Comparison of ENCODE assay signal across 2 cellular contexts in the genomic region with DNA sequence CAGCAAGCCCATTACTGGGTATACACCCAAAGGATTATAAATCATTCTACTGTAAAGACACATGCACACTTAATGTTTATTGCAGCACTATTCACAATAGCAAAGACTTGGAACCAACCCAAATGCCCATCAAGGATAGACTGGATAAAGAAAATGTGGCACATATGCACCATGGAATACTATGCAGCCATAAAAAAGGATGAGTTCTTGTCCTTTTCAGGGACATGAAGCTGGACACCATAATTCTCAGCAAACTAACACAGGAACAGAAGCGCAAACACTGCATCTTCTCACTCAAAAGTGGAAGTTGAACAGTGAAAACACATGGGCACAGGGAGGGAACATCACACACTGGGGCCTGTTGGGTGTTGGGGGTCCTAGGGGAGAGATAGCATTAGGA.
A peak's percentile ranks its signal among the peaks of the same experiment; 100 is the strongest.
DNase-seq lines count a peak whose midpoint lies in the region; ATAC-seq, FAIRE-seq and TF ChIP-seq lines count a peak whose summit lies in the region.
"Not testable (repeated sequence)": the region's sequence is repeated elsewhere in the genome, so short reads cannot be mapped to it uniquely, and the experiment has no call there.

No MANE protein-coding gene starts in this region.

- H3K9ac ChIP-seq in K562 (ENCODE audit: insufficient read depth in 1 of 2, low read depth in 2 of 2, low read length in 2 of 2), result not testable (repeated sequence)

- not testable (repeated sequence) for DNase-seq in K562 (ENCODE audit: extremely low read depth in 1 of 4, low spot score in 3 of 4)

- not testable (repeated sequence) for H3K9me3 ChIP-seq in HEK293 (ENCODE audit: control insufficient read depth, insufficient read depth, low read depth, low read length); K562 (replicated peaks; ENCODE audit: control insufficient read depth, insufficient read depth, low read depth, low read length)

- CTCF ChIA-PET in HEK293 (lab: Yijun Ruan, JAX); K562 (lab: Yijun Ruan, JAX; ENCODE audit: low intra/inter-chr PET ratio): not testable (repeated sequence)

- TF ChIP-seq EP300 in K562 (IDR thresholded peaks at IDR 0.05; ENCODE audit: low read length), result not testable (repeated sequence)

- intact Hi-C loops in K562 (cut with micrococcal nuclease), result not testable (repeated sequence)

- not testable (repeated sequence) for FAIRE-seq in K562 (lab: Jason Lieb, UNC)

- ATAC-seq in K562, result not testable (repeated sequence)

- H3K36me3 ChIP-seq in HEK293 (ENCODE audit: control insufficient read depth in 2 of 2, insufficient read depth in 1 of 2, low read length in 2 of 2); K562 (ENCODE audit: control insufficient read depth, insufficient read depth, low read length): not testable (repeated sequence)

- H3K4me2 ChIP-seq in K562 (ENCODE audit: insufficient read depth, low read length), result not testable (repeated sequence)

- not testable (repeated sequence) for H2AFZ ChIP-seq in K562 (ENCODE audit: low read depth, low read length)

- TF ChIP-seq POLR2A in K562 (conservative IDR thresholded peaks at IDR 0.05), result not testable (repeated sequence)

- not testable (repeated sequence) for H3K27me3 ChIP-seq in K562 (ENCODE audit: control insufficient read depth in 2 of 2, insufficient read depth in 2 of 2, low read length in 2 of 2)

- H3K4me1 ChIP-seq in HEK293 (ENCODE audit: control insufficient read depth, insufficient read depth, low read length); K562 (replicated peaks in 1 of 2; ENCODE audit: control insufficient read depth in 2 of 2, insufficient read depth in 2 of 2, low read length in 2 of 2): not testable (repeated sequence)

- H3K27ac ChIP-seq in HEK293 (ENCODE audit: extremely low read depth, low read depth, low read length); K562 (ENCODE audit: extremely low read depth, low read depth, low read length): not testable (repeated sequence)

- POLR2A ChIA-PET in HEK293 (lab: Yijun Ruan, JAX), result not testable (repeated sequence)
- POLR2A ChIA-PET in K562 (lab: Yijun Ruan, JAX), result interaction anchor here (1.3 kb wide), 1 partner anchor 15 kb away, joined by 3 read pairs; no protein-coding TSS in a partner anchor

- 0% methylated on average over 1 of the region's 1 CpG for WGBS in K562 (ENCODE audit: insufficient coverage, low coverage, missing lambda C conversion rate)

- not testable (repeated sequence) for BruUV-seq in K562 (replicated peaks; lab: Mats Ljungman, UMichigan)

- not testable (repeated sequence) for H4K20me1 ChIP-seq in K562 (replicated peaks; ENCODE audit: control insufficient read depth, insufficient read depth, low read length)

- H3K79me2 ChIP-seq in K562 (ENCODE audit: control insufficient read depth, insufficient read depth, low read length), result not testable (repeated sequence)

- TF ChIP-seq CTCF in HEK293 (tag by site-specific recombination; IDR thresholded peaks at IDR 0.05); K562 (IDR thresholded peaks at IDR 0.05 in 2 of 3, conservative IDR thresholded peaks at IDR 0.05 in 1 of 3; ENCODE audit: insufficient read depth in 2 of 3, low read depth in 1 of 3, low read length in 3 of 3): not testable (repeated sequence)

- H3K9me1 ChIP-seq in K562 (ENCODE audit: control insufficient read depth, insufficient read depth, low read length), result not testable (repeated sequence)

- not testable (repeated sequence) for TF ChIP-seq RAD21 in K562 (CRISPR knock-in tag; conservative IDR thresholded peaks at IDR 0.05 in 1 of 2, IDR thresholded peaks at IDR 0.05 in 1 of 2)

- H3K4me3 ChIP-seq in HEK293 (ENCODE audit: low read depth, low read length); K562: not testable (repeated sequence)

- in situ Hi-C loops in K562 (cut with MboI), result not testable (repeated sequence)

TF ChIP-seq in HEK293, 187 proteins besides CTCF, POLR2A, EP300 and RAD21:
- TF ChIP-seq ZNF146 (tag by site-specific recombination; IDR thresholded peaks at IDR 0.05), result peak; percentile 78
- TF ChIP-seq, protein P1, sequence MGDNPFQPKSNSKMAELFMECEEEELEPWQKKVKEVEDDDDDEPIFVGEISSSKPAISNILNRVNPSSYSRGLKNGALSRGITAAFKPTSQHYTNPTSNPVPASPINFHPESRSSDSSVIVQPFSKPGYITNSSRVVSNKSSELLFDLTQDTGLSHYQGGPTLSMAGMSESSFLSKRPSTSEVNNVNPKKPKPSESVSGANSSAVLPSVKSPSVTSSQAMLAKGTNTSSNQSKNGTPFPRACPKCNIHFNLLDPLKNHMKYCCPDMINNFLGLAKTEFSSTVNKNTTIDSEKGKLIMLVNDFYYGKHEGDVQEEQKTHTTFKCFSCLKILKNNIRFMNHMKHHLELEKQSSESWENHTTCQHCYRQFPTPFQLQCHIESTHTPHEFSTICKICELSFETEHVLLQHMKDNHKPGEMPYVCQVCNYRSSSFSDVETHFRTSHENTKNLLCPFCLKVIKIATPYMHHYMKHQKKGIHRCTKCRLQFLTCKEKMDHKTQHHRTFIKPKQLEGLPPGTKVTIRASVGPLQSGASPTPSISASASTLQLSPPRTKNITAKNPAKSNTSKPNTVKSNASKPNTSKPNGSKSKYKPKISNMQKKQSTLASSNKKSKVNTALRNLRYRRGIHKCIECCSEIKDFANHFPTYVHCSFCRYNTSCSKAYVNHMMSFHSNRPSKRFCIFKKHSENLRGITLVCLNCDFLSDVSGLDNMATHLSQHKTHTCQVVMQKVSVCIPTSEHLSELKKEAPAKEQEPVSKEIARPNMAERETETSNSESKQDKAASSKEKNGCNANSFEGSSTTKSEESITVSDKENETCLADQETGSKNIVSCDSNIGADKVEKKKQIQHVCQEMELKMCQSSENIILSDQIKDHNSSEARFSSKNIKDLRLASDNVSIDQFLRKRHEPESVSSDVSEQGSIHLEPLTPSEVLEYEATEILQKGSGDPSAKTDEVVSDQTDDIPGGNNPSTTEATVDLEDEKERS (tag by site-specific recombination; IDR thresholded peaks at IDR 0.05), result 0 out of 2 replicates have a peak, but pooled peaks have one; percentile 39
TF ChIP-seq in HEK293: peak in this region for 2; not testable (repeated sequence) for 185.

TF ChIP-seq in K562, 482 proteins besides CTCF, POLR2A, EP300 and RAD21:
- TF ChIP-seq ZNF146 (CRISPR knock-in tag; IDR thresholded peaks at IDR 0.05; ENCODE audit: unreplicated experiment), result peak; percentile 72
